1 cellular context compared by ENCODE assay signal in genomic region chr2:10375570-10376266, GRCh38.
TF ChIP-seq lines count a peak whose summit lies in the region.

No MANE protein-coding gene starts in this region.

TF ChIP-seq in GM12878, 131 proteins besides CTCF, POLR2A, EP300 and RAD21 (continued from another document):
- TF ChIP-seq MTA2 (IDR thresholded peaks at IDR 0.05; ENCODE audit: low read depth): peak; percentile 32; the same call in 1 of the 2 replicates
- no peak for TF ChIP-seq JUND (IDR thresholded peaks at IDR 0.05; ENCODE audit: low read depth, low read length)
- TF ChIP-seq ZNF24 (IDR thresholded peaks at IDR 0.05): no peak
- no peak for TF ChIP-seq PKNOX1 (IDR thresholded peaks at IDR 0.05)
- TF ChIP-seq NR2C2 (IDR thresholded peaks at IDR 0.05; ENCODE audit: borderline replicate concordance, control insufficient read depth, insufficient read length, low read depth): no peak
- TF ChIP-seq ATF3 (IDR thresholded peaks at IDR 0.05; ENCODE audit: borderline replicate concordance, extremely low read depth, low read depth, low read length): no peak
- no peak for TF ChIP-seq YY1 (IDR thresholded peaks at IDR 0.05; ENCODE audit: low read depth, low read length)
- TF ChIP-seq ZNF687 (IDR thresholded peaks at IDR 0.05): peak; percentile 55
- TF ChIP-seq SREBF2 (IDR thresholded peaks at IDR 0.05; ENCODE audit: low read length): no peak
- no peak for TF ChIP-seq MAX (IDR thresholded peaks at IDR 0.05; ENCODE audit: low read depth, low read length)
- TF ChIP-seq FOXK2 (IDR thresholded peaks at IDR 0.05): no peak
- TF ChIP-seq EED (IDR thresholded peaks at IDR 0.05; ENCODE audit: low read depth): 0 out of 2 replicates have a peak, but pooled peaks have one; percentile 32
- no peak for TF ChIP-seq ASH2L (IDR thresholded peaks at IDR 0.05; ENCODE audit: borderline replicate concordance, low read depth)
- no peak for TF ChIP-seq USF1 (IDR thresholded peaks at IDR 0.05; ENCODE audit: borderline replicate concordance, extremely low read length, insufficient read depth, low read depth, low read length)
- TF ChIP-seq IRF5 (IDR thresholded peaks at IDR 0.05; ENCODE audit: borderline replicate concordance): no peak
- TF ChIP-seq SKIL (IDR thresholded peaks at IDR 0.05; ENCODE audit: low read depth, poor library complexity, severe bottlenecking): no peak
- TF ChIP-seq JUNB (IDR thresholded peaks at IDR 0.05): no peak
- no peak for TF ChIP-seq ESRRA (IDR thresholded peaks at IDR 0.05; ENCODE audit: low read length)
- no peak for TF ChIP-seq SMAD5 (IDR thresholded peaks at IDR 0.05; ENCODE audit: low read depth)
- TF ChIP-seq MXI1 (IDR thresholded peaks at IDR 0.05; ENCODE audit: low read depth, low read length): no peak
- no peak for TF ChIP-seq RUNX3 (IDR thresholded peaks at IDR 0.05; ENCODE audit: low read length)
- no peak for TF ChIP-seq PRDM15 (CRISPR knock-in tag; IDR thresholded peaks at IDR 0.05)
- TF ChIP-seq RFX5 (IDR thresholded peaks at IDR 0.05; ENCODE audit: low read depth, low read length): no peak
- no peak for TF ChIP-seq TARDBP (IDR thresholded peaks at IDR 0.05; ENCODE audit: borderline replicate concordance)
